Comparison of ENCODE assay signal across 8 cellular contexts in the genomic region with DNA sequence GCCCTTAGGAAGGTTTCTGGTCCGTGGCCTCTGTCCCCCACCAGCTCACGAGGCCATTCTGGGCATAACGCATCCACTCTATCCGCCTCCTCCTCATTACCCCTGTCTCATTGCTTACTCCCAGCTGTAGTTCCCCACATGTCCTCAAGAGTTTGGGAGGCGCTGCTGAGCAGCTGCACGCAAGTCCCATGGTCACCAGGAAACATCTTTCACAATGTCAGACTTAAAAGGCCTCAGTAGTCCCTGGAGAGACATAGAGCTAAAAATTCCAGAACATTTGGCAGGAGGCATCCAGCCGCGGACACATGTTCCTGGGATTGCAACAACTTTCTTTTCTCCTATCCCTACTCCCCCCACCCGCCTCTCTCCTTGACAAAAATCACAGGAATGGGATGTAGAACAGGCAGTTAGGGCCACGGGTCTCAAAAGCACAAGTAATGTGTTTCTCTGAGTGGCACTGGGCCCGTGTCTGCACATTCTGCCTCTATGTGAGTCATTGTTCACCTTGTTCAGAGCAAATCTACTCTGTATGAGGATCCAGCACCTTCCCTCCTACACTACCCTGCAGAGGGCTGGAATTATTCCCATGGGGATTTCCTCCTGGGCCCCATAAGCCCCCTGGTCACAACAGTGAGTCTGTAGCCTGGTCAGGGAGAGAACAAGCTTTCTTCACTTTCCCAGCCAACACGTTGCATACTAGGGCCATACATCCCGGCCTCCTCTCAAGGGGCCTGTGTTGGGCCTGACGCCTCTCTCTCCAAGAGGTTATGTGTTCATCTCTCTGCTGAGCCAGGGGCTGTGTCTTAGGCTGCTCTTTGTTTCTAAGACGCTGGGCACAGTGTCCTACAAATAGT. TPM values are rescaled to one million over a fixed set of nuclear protein-coding genes. Genes with fewer than 3 reads are reported as not detected.
DNase-seq lines count a peak whose midpoint lies in the region; ATAC-seq and TF ChIP-seq lines count a peak whose summit lies in the region.

No MANE protein-coding gene starts in this region.

- DNase-seq in 8988T (peak; percentile 66), GM12864 (ENCODE audit: low read depth) (no peak), OCI-M1 (lab: John Stamatoyannopoulos, UW) (peak; percentile 77), foreskin keratinocyte (peak in 1 of 2 donors; percentile 27), osteocyte (ENCODE audit: extremely low spot score, unreplicated experiment) (no peak), vagina (ENCODE audit: extremely low spot score in 2 of 2) (peak in 1 of 2 donors; percentile 95), NCI-H526 treated with DMSO at 0.1 percent for 48 hours (lab: John Stamatoyannopoulos, UW) (no peak)

- H3K27ac Mint-ChIP-seq in activated T-helper 17 cell treated with anti-CD3 and anti-CD28 coated beads, Interleukin-2, amount 50 U/mL, for 72 hours = peak overlapping the region; percentile 76
- no peak overlapping the region for H3K27ac Mint-ChIP-seq in osteocyte (ENCODE audit: unreplicated experiment)

- no peaks in the 10 kb centered on the region for H3K9me3 Mint-ChIP-seq in activated T-helper 17 cell treated with anti-CD3 and anti-CD28 coated beads, Interleukin-2, amount 50 U/mL, for 72 hours
- H3K9me3 Mint-ChIP-seq in osteocyte (ENCODE audit: unreplicated experiment) = no peaks in the 10 kb centered on the region

- peak overlapping the region; percentile 81 for H3K4me3 Mint-ChIP-seq in activated T-helper 17 cell treated with anti-CD3 and anti-CD28 coated beads, Interleukin-2, amount 50 U/mL, for 72 hours
- H3K4me3 Mint-ChIP-seq in osteocyte (ENCODE audit: unreplicated experiment) = no peak overlapping the region

- peaks cover 0 to 4% of the 10 kb centered on the region in 2 donors for H3K36me3 ChIP-seq in vagina

- TF ChIP-seq POLR2A in vagina (IDR thresholded peaks at IDR 0.05) = no peak

- H3K9me3 ChIP-seq in vagina = no peaks in the 10 kb centered on the region

- ATAC-seq in activated T-helper 17 cell treated with anti-CD3 and anti-CD28 coated beads, Interleukin-2, amount 50 U/mL, for 72 hours (replicated peaks) = peak; percentile 6
- ATAC-seq in foreskin keratinocyte = peak; percentile 59

- H3K27ac ChIP-seq in foreskin keratinocyte (no peak overlapping the region), vagina (peak overlapping the region; percentile 74)

- TF ChIP-seq CTCF in GM12864 (IDR thresholded peaks at IDR 0.05; ENCODE audit: low read depth, low read length, missing control alignments) (peak; percentile 96), foreskin keratinocyte (conservative IDR thresholded peaks at IDR 0.05) (peak; percentile 77), osteocyte (IDR thresholded peaks at IDR 0.05) (peak; percentile 74), vagina (IDR thresholded peaks at IDR 0.05) (peak; percentile 67 to 84 (median 72))

- H3K27me3 Mint-ChIP-seq in activated T-helper 17 cell treated with anti-CD3 and anti-CD28 coated beads, Interleukin-2, amount 50 U/mL, for 72 hours = no peaks in the 10 kb centered on the region
- no peaks in the 10 kb centered on the region for H3K27me3 Mint-ChIP-seq in osteocyte (ENCODE audit: unreplicated experiment)

- H3K27me3 ChIP-seq in foreskin keratinocyte (peaks cover 30% of the 10 kb centered on the region), vagina (no peaks in the 10 kb centered on the region)

- H3K36me3 Mint-ChIP-seq in activated T-helper 17 cell treated with anti-CD3 and anti-CD28 coated beads, Interleukin-2, amount 50 U/mL, for 72 hours (ENCODE audit: low read depth) = peaks cover 100% of the 10 kb centered on the region
- peaks cover 49% of the 10 kb centered on the region for H3K36me3 Mint-ChIP-seq in osteocyte (ENCODE audit: unreplicated experiment)

- H3K4me1 Mint-ChIP-seq in activated T-helper 17 cell treated with anti-CD3 and anti-CD28 coated beads, Interleukin-2, amount 50 U/mL, for 72 hours = peaks cover 55% of the 10 kb centered on the region
- H3K4me1 Mint-ChIP-seq in osteocyte (ENCODE audit: unreplicated experiment) = peaks cover 27% of the 10 kb centered on the region

- H3K4me1 ChIP-seq in foreskin keratinocyte (no peaks in the 10 kb centered on the region), vagina (peaks cover 58% of the 10 kb centered on the region)

- intact Hi-C loops in vagina (cut with DNase I) = loop anchor here (10.0 kb wide), 1 partner anchor 205 kb away; the partner anchor contains the start of gene LCLAT1

- H3K4me3 ChIP-seq in GM12864 (ENCODE audit: low read depth, low read length) = no peak overlapping the region
- no peak overlapping the region for H3K4me3 ChIP-seq in vagina

RNA-seq across cellular contexts. Expression of gene LBH, which starts 8.2 kb away (rescaled TPM):
- 100 to 1,000 TPM in 1 of 2 donors, 10 to 100 TPM in 1; 38.9 to 154 TPM for total RNA-seq in activated T-helper 17 cell treated with anti-CD3 and anti-CD28 coated beads, Interleukin-2, amount 50 U/mL, for 72 hours
- total RNA-seq in foreskin keratinocyte (0.46 and 1.5 TPM in 2 replicates), osteocyte (65.0 and 74.7 TPM in 2 replicates), vagina (28.0 TPM)
- 0.26 and 0.82 TPM in 2 replicates for polyA plus RNA-seq in foreskin keratinocyte

Comparison
In these comparisons a context has a peak if more than half of its experiments do, and no peak if none do; other contexts are left out.
1. DNase-seq: peak in 8988T (single experiment) and OCI-M1 (single experiment); none in GM12864 (single experiment), osteocyte (single experiment) and NCI-H526 treated with DMSO at 0.1 percent for 48 hours (single experiment).
2. RNA of gene LBH, which starts 8.2 kb away (total RNA-seq): 38.9 to 154 TPM in activated T-helper 17 cell treated with anti-CD3 and anti-CD28 coated beads, Interleukin-2, amount 50 U/mL, for 72 hours, 65.0 to 74.7 TPM in osteocyte and 28.0 TPM in vagina (single experiment); 0.46 to 1.5 TPM in foreskin keratinocyte; every median in the first group is over 10 times any median in the second.
3. Peak in every context shown above with its lines, with median percentiles within 50 percentile points of each other: CTCF ChIP-seq.